Comparison of ENCODE assay signal across 16 cellular contexts in the genomic region with DNA sequence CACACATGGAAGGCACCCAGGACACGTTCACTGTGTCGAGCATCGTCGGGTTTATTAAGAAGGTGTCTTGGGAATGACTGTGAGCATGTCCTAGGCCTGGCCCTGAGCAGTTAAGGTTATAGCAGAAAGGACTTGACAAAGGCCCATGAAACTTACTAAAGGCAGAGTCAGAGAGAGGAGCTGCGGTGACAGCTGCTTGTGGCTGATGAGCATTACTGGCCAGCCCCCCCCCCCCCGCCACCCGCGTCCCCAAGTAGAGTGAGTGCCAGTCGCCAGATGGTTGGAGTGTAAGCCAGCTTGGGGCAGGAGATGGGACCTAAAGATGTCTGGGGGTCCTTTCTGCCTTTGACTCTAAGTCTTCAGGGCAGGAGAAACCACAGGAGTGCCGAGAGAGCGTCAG.
A peak's percentile ranks its signal among the peaks of the same experiment; 100 is the strongest.
DNase-seq lines count a peak whose midpoint lies in the region; ATAC-seq and TF ChIP-seq lines count a peak whose summit lies in the region.
"Had no signal": no experiment of that assay in that cellular context is flagged by ENCODE, and none has a peak within 500 bp of the region (broad histone marks: within the 10 kb centered on the region; RNA-seq: fewer than 3 reads in every experiment).

No MANE protein-coding gene starts in this region.

- H3K9ac ChIP-seq in subcutaneous abdominal adipose tissue (ENCODE audit: low read length in 5 of 5): no peak overlapping the region
- H3K9ac ChIP-seq: SK-N-SH had no signal

- peaks cover 56 to 100% (median 87%) of the 10 kb centered on the region in 9 donors for H3K4me1 ChIP-seq in heart right ventricle
- H3K4me1 ChIP-seq in subcutaneous abdominal adipose tissue (ENCODE audit: control insufficient read depth in 5 of 5, insufficient read depth in 5 of 5, low read length in 5 of 5): peaks cover 2 to 82% (median 32%) of the 10 kb centered on the region in 5 donors
- H3K4me1 ChIP-seq: A549 had no signal

- ATAC-seq in heart right ventricle: no peak
- ATAC-seq in CD4-positive, alpha-beta T cell (ENCODE audit: poor library complexity): no peak
- ATAC-seq: A549, GM23338, T-cell had no signal

- H3K27me3 Mint-ChIP-seq in brain: no peaks in the 10 kb centered on the region
- H3K27me3 Mint-ChIP-seq in CD4-positive, alpha-beta T cell: no peaks in the 10 kb centered on the region

- POLR2A ChIA-PET in CD4-positive, alpha-beta T cell (lab: Charles Lee): no interaction called here

- TF ChIP-seq CTCF in heart right ventricle (IDR thresholded peaks at IDR 0.05) (no peak), brain (conservative IDR thresholded peaks at IDR 0.05) (no peak)
- TF ChIP-seq CTCF in CD4-positive, alpha-beta T cell (IDR thresholded peaks at IDR 0.05): no peak

- H3K4me3 ChIP-seq in heart right ventricle: no peak overlapping the region
- H3K4me3 ChIP-seq in subcutaneous abdominal adipose tissue (ENCODE audit: low read depth in 1 of 5, low read length in 5 of 5): no peak overlapping the region
- H3K4me3 ChIP-seq: A549, GM23338 had no signal

- H3K27ac Mint-ChIP-seq in brain: peak overlapping the region in 3 of 5 experiments; percentile 7 to 74 (median 58)
- no peak overlapping the region for H3K27ac Mint-ChIP-seq in CD4-positive, alpha-beta T cell
- H3K27ac Mint-ChIP-seq: GM23338, T-cell had no signal

- H3K27ac ChIP-seq in heart right ventricle: peak overlapping the region in 9 of 10 donors; percentile 42 to 99 (median 90)
- H3K27ac ChIP-seq in subcutaneous abdominal adipose tissue (ENCODE audit: low read depth, low read length): peak overlapping the region; percentile 31
- H3K27ac ChIP-seq in CD4-positive, alpha-beta T cell (ENCODE audit: low read depth, low read length): no peak overlapping the region
- H3K27ac ChIP-seq: A549 had no signal

- no peak overlapping the region for H3K4me3 Mint-ChIP-seq in brain
- H3K4me3 Mint-ChIP-seq in CD4-positive, alpha-beta T cell: no peak overlapping the region
- H3K4me3 Mint-ChIP-seq: GM23338, T-cell had no signal

- WGBS in heart right ventricle, 2 donors: 35 to 63% methylated on average over 11 of the region's 11 CpGs

- H3K9me3 Mint-ChIP-seq in brain: peaks cover 0 to 2% (median 0%) of the 10 kb centered on the region in 5 experiments
- H3K9me3 Mint-ChIP-seq in CD4-positive, alpha-beta T cell: no peaks in the 10 kb centered on the region
- H3K9me3 Mint-ChIP-seq: GM23338, T-cell had no signal

- H3K9me3 ChIP-seq in heart right ventricle: peaks cover 0 to 4% (median 0%) of the 10 kb centered on the region in 11 donors
- no peaks in the 10 kb centered on the region for H3K9me3 ChIP-seq in subcutaneous abdominal adipose tissue (ENCODE audit: control insufficient read depth in 5 of 5, low read length in 5 of 5)
- H3K9me3 ChIP-seq in CD4-positive, alpha-beta T cell (ENCODE audit: control insufficient read depth, low read length): no peaks in the 10 kb centered on the region
- H3K9me3 ChIP-seq: A549, SK-N-SH had no signal

- H3K36me3 ChIP-seq in heart right ventricle (peaks cover 0 to 15% (median 0%) of the 10 kb centered on the region in 9 donors), subcutaneous abdominal adipose tissue (ENCODE audit: control insufficient read depth in 5 of 5, insufficient read depth in 5 of 5, low read length in 5 of 5) (no peaks in the 10 kb centered on the region)

- intact Hi-C loops in heart right ventricle (cut with DNase I): no loop called here
- intact Hi-C loops in cardiac septum (cut with DNase I): no loop called here
- intact Hi-C loops in CD4-positive, alpha-beta T cell (cut with DNase I, micrococcal nuclease): no loop called here

- peaks cover 57% of the 10 kb centered on the region for H3K4me1 Mint-ChIP-seq in brain
- H3K4me1 Mint-ChIP-seq in CD4-positive, alpha-beta T cell (ENCODE audit: low read depth): peaks cover 6% of the 10 kb centered on the region

- H3K27me3 ChIP-seq in heart right ventricle: no peaks in the 10 kb centered on the region
- no peaks in the 10 kb centered on the region for H3K27me3 ChIP-seq in subcutaneous abdominal adipose tissue (ENCODE audit: control insufficient read depth in 5 of 5, insufficient read depth in 4 of 5, low read length in 5 of 5)
- no peaks in the 10 kb centered on the region for H3K27me3 ChIP-seq in CD4-positive, alpha-beta T cell (ENCODE audit: control insufficient read depth, insufficient read depth, low read length)

- H3K36me3 Mint-ChIP-seq in brain: peaks cover 17% of the 10 kb centered on the region
- no peaks in the 10 kb centered on the region for H3K36me3 Mint-ChIP-seq in CD4-positive, alpha-beta T cell (ENCODE audit: low read depth)
- H3K36me3 Mint-ChIP-seq: T-cell had no signal

- CTCF ChIA-PET in CD4-positive, alpha-beta T cell (lab: Charles Lee): no interaction called here

- no peak for DNase-seq in heart right ventricle
- DNase-seq in cardiac septum (ENCODE audit: low spot score): no peak
- peak; percentile 65 for DNase-seq in NCI-H1694 (lab: John Stamatoyannopoulos, UW)
- DNase-seq in CD4-positive, alpha-beta T cell: no peak
- DNase-seq in NCI-H2196 (lab: John Stamatoyannopoulos, UW; ENCODE audit: unreplicated experiment): no peak
- DNase-seq: GDM1, HCEC 1CT, NCI-H345, NCI-H526 treated with DMSO at 0.1 percent for 48 hours, SHP77, T-cell had no signal
